In the genomic region with DNA sequence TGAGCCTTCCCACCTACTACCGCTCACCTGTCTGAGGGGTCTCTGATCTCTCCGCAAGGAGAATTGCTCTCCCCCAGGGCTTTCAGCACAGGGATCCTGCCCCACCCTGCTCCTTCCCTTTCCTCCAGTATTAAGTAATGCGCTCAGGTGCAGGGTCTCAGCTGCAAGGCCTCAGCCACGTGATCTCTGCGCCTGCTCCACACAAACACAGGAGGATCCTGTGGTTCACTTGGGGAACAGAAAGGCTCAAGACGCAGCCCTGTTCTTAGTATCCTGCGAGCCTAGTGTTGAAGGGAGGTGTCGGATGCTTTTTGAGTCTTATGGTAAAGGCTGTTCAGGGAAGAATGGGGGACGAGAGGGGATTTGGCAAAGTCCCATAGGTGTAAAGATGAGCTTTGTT, we compare ENCODE assay signal across 28 cellular contexts.
"Had no signal": no experiment of that assay in that cellular context is flagged by ENCODE, and none has a peak within 500 bp of the region (broad histone marks: within the 10 kb centered on the region; RNA-seq: fewer than 3 reads in every experiment).

No MANE protein-coding gene starts in this region.

- ATAC-seq: activated CD8-positive, alpha-beta memory T cell treated with anti-CD3 and anti-CD28 coated beads, Interleukin-2, amount 10 ng/mL, durations not matched to agents 7 days and 5 days; activated CD8-positive, alpha-beta T cell treated with anti-CD3 and anti-CD28 coated beads, Interleukin-2, amount 10 ng/mL, durations not matched to agents 7 days and 5 days; activated naive CD4-positive, alpha-beta T cell treated with anti-CD3 and anti-CD28 coated beads, Interleukin-2, amount 50 U/mL, for 72 hours; left lung; stimulated activated naive B cell treated with anti-CD40 and anti-IgM and Interleukin-4, amounts not matched to agents 10 μg/mL and 1 μg/mL and 100 μg/mL, for 72 hours had no signal

- H3K27ac ChIP-seq: left lung, lower lobe of right lung, neutrophil, right lobe of liver, upper lobe of left lung had no signal

- DNase-seq: activated CD4-positive, alpha-beta T cell treated with anti-CD3 and anti-CD28 coated beads for 1 hour; activated CD4-positive, alpha-beta T cell treated with anti-CD3 and anti-CD28 coated beads, Interleukin-2, amount 50 U/mL, for 1 hour; activated CD8-positive, alpha-beta memory T cell treated with anti-CD3 and anti-CD28 coated beads, Interleukin-2, amount 10 ng/mL, durations not matched to agents 7 days and 5 days; activated CD8-positive, alpha-beta T cell treated with anti-CD3 and anti-CD28 coated beads, Interleukin-2, amount 10 ng/mL, durations not matched to agents 7 days and 5 days; activated naive CD4-positive, alpha-beta T cell; activated T-cell treated with anti-CD3 and anti-CD28 coated beads, Interleukin-2, amount 50 U/mL, for 48 hours; dermis blood vessel endothelial cell; effector memory CD4-positive, alpha-beta T cell; kidney glomerular epithelial cell; left lung; lower lobe of right lung; mesenchymal stem cell; ovary; right lobe of liver; stimulated activated CD4-positive, alpha-beta T cell treated with anti-CD3 and anti-CD28 coated beads, Interleukin-4, amount 100 ng/mL, for 24 hours; stimulated activated naive B cell treated with anti-CD40 and anti-IgM and Interleukin-4, amounts not matched to agents 10 μg/mL and 1 μg/mL and 100 μg/mL, for 72 hours; stomach; SW 1271; testis; upper lobe of left lung had no signal

- H3K4me3 ChIP-seq: left lung, lower lobe of right lung, ovary, right lobe of liver, skin epidermis, stomach, testis, upper lobe of left lung, vagina had no signal

- H3K36me3 Mint-ChIP-seq: activated CD8-positive, alpha-beta memory T cell treated with anti-CD3 and anti-CD28 coated beads, Interleukin-2, amount 10 ng/mL, durations not matched to agents 7 days and 5 days; activated naive CD4-positive, alpha-beta T cell treated with anti-CD3 and anti-CD28 coated beads, Interleukin-2, amount 50 U/mL, for 72 hours had no signal

- H3K4me1 Mint-ChIP-seq: activated CD8-positive, alpha-beta memory T cell treated with anti-CD3 and anti-CD28 coated beads, Interleukin-2, amount 10 ng/mL, durations not matched to agents 7 days and 5 days had no signal

- H3K27ac Mint-ChIP-seq: activated CD8-positive, alpha-beta memory T cell treated with anti-CD3 and anti-CD28 coated beads, Interleukin-2, amount 10 ng/mL, durations not matched to agents 7 days and 5 days; activated CD8-positive, alpha-beta T cell treated with anti-CD3 and anti-CD28 coated beads, Interleukin-2, amount 10 ng/mL, durations not matched to agents 7 days and 5 days; activated T-helper 2 cell treated with anti-CD3 and anti-CD28 coated beads, Interferon-gamma antibody, Interleukin-2, Interleukin-4, amounts not matched to agents 10 μg/mL and 5 μg/mL and 100 μg/mL, durations not matched to agents 14 hours and 24 hours and 36 hours; progenitor cell of endocrine pancreas; stimulated activated naive B cell treated with anti-CD40 and anti-IgM and Interleukin-4, amounts not matched to agents 10 μg/mL and 1 μg/mL and 100 μg/mL, for 72 hours; T-helper 1 cell treated with Interleukin-12 subunit alpha and Interleukin-12 subunit beta and Interleukin-4 antibody, amounts not matched to agents 30 μg/mL and 1 μg/mL, for 36 hours had no signal

- H3K4me3 Mint-ChIP-seq: activated CD8-positive, alpha-beta memory T cell treated with anti-CD3 and anti-CD28 coated beads, Interleukin-2, amount 10 ng/mL, durations not matched to agents 7 days and 5 days; activated CD8-positive, alpha-beta T cell treated with anti-CD3 and anti-CD28 coated beads, Interleukin-2, amount 10 ng/mL, durations not matched to agents 7 days and 5 days; stimulated activated naive B cell treated with anti-CD40 and anti-IgM and Interleukin-4, amounts not matched to agents 10 μg/mL and 1 μg/mL and 100 μg/mL, for 72 hours; T-helper 1 cell treated with Interleukin-12 subunit alpha and Interleukin-12 subunit beta and Interleukin-4 antibody, amounts not matched to agents 30 μg/mL and 1 μg/mL, for 36 hours had no signal

- H3K9me3 Mint-ChIP-seq: activated naive CD4-positive, alpha-beta T cell treated with anti-CD3 and anti-CD28 coated beads, Interleukin-2, amount 50 U/mL, for 72 hours; activated T-helper 2 cell treated with anti-CD3 and anti-CD28 coated beads, Interferon-gamma antibody, Interleukin-2, Interleukin-4, amounts not matched to agents 10 μg/mL and 5 μg/mL and 100 μg/mL, durations not matched to agents 14 hours and 24 hours and 36 hours; nephron; stimulated activated naive B cell treated with anti-CD40 and anti-IgM and Interleukin-4, amounts not matched to agents 10 μg/mL and 1 μg/mL and 100 μg/mL, for 72 hours; T-helper 1 cell treated with Interleukin-12 subunit alpha and Interleukin-12 subunit beta and Interleukin-4 antibody, amounts not matched to agents 30 μg/mL and 1 μg/mL, for 36 hours had no signal

- H3K27me3 Mint-ChIP-seq: activated CD8-positive, alpha-beta memory T cell treated with anti-CD3 and anti-CD28 coated beads, Interleukin-2, amount 10 ng/mL, durations not matched to agents 7 days and 5 days; progenitor cell of endocrine pancreas had no signal

- H3K27me3 ChIP-seq: left lung, neutrophil, ovary, right lobe of liver, stomach, testis, upper lobe of left lung, vagina had no signal
